Comparison of ENCODE assay signal across 27 cellular contexts in the genomic region with DNA sequence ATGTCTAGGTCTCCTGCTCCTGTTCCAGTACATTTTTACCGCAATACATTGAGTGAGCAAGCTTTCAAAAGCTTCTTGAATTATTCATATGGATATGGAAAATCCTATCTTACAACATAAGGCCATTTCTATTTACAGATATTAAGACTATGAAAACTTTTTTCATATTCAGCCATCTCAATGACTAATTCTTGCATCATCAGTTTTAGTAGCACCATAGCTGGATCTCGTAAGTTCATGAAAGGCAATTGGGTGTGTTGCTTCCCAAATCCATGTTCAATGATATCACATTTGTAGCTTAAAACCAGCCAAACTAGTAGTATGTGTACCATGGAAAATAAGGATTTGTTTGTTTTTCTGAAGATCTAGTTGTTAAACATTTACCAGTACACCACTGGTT.
"Had no signal": no experiment of that assay in that cellular context is flagged by ENCODE, and none has a peak within 500 bp of the region (broad histone marks: within the 10 kb centered on the region; RNA-seq: fewer than 3 reads in every experiment).

No MANE protein-coding gene starts in this region.

- H2AFZ ChIP-seq: hepatocyte had no signal

- FAIRE-seq: endothelial cell of umbilical vein, TTC549 had no signal

- DNase-seq: activated CD4-positive, alpha-beta T cell treated with anti-CD3 and anti-CD28 coated beads for 4 hours; activated CD4-positive, alpha-beta T cell treated with anti-CD3 and anti-CD28 coated beads, Interleukin-2, amount 50 U/mL, for 4 hours; activated naive CD4-positive, alpha-beta T cell; activated T-cell treated with anti-CD3 and anti-CD28 coated beads for 4 hours; activated T-cell treated with anti-CD3 and anti-CD28 coated beads, Interleukin-2, amount 50 U/mL, for 72 hours; anterior cingulate cortex; cerebellar nuclear complex; esophagus squamous epithelium; midbrain; naive thymus-derived CD4-positive, alpha-beta T cell; ovary; stimulated activated CD4-positive, alpha-beta T cell treated with anti-CD3 and anti-CD28 coated beads, Interleukin-12 subunit alpha, Interleukin-12 subunit beta, amount 100 ng/mL, for 4 hours; stimulated activated CD4-positive, alpha-beta T cell treated with anti-CD3 and anti-CD28 coated beads, Interleukin-4, amount 100 ng/mL, for 24 hours; T-helper 9 cell; trophoblast cell had no signal

- H3K27me3 ChIP-seq: cardiac muscle cell, esophagus squamous epithelium, gastroesophageal sphincter, hepatocyte, ovary, vagina had no signal

- H3K4me2 ChIP-seq: hepatocyte had no signal

- H3K27ac ChIP-seq: cardiac muscle cell, esophagus squamous epithelium, gastroesophageal sphincter, hepatocyte, ovary, skin epidermis, thoracic aorta, vagina, VCaP had no signal

- H3K9me3 ChIP-seq: esophagus squamous epithelium, gastroesophageal sphincter, ovary, thoracic aorta, vagina had no signal

- H3K79me2 ChIP-seq: hepatocyte had no signal

- H3K4me3 ChIP-seq: cardiac muscle cell, esophagus squamous epithelium, gastroesophageal sphincter, hepatocyte, ovary, skin epidermis, thoracic aorta, vagina had no signal

- H3K4me1 ChIP-seq: esophagus squamous epithelium, gastroesophageal sphincter, vagina had no signal

- ATAC-seq: activated naive CD4-positive, alpha-beta T cell treated with anti-CD3 and anti-CD28 coated beads, Interleukin-2, amount 50 U/mL, for 72 hours; activated T-cell treated with anti-CD3 and anti-CD28 coated beads, Interleukin-2, amount 50 U/mL, for 72 hours; gastroesophageal sphincter; naive thymus-derived CD4-positive, alpha-beta T cell; sciatic nerve; stimulated activated effector memory CD8-positive, alpha-beta T cell treated with anti-CD3 and anti-CD28 coated beads, Interleukin-12 subunit alpha, Interleukin-12 subunit beta, amount 100 ng/mL, for 72 hours had no signal

- H3K36me3 ChIP-seq: cardiac muscle cell, esophagus squamous epithelium, gastroesophageal sphincter, ovary, thoracic aorta, vagina had no signal
